20 cellular contexts compared by ENCODE assay signal in the genomic region with DNA sequence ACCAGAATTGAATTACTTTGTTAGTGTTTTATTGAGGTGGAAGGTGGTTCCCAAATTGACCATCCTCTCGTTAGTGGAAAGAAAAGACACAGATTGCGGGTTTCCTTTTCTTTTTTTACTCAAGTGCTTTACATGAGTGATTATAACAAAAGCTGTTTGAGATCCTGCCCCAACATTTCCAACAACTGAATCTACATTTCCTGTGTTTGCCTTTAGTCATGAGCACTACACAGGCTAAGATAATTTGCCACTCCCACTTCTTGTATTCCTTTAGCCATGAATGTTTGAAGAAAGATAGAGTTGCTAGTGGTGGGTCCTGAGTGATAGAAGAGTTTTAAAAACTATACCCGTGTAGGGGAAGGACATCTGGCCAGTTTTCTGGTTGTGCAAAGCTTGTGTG. TPM values are rescaled to one million over a fixed set of nuclear protein-coding genes. Genes with fewer than 3 reads are reported as not detected.
"Had no signal": no experiment of that assay in that cellular context is flagged by ENCODE, and none has a peak within 500 bp of the region (broad histone marks: within the 10 kb centered on the region; RNA-seq: fewer than 3 reads in every experiment).

No MANE protein-coding gene starts in this region.

- H3K27me3 ChIP-seq: ascending aorta, cardiac muscle cell, heart left ventricle, spleen, suprapubic skin, upper lobe of left lung had no signal

- H3K4me3 ChIP-seq: ascending aorta, cardiac muscle cell, heart left ventricle, spleen, suprapubic skin, upper lobe of left lung had no signal

- H3K36me3 ChIP-seq: ascending aorta, cardiac muscle cell, heart left ventricle, spleen, suprapubic skin, upper lobe of left lung had no signal

- ATAC-seq: activated naive CD8-positive, alpha-beta T cell treated with anti-CD3 and anti-CD28 coated beads, Interleukin-2, amount 50 U/mL, for 24 hours; heart left ventricle; left lobe of liver; sciatic nerve had no signal

- H3K27ac ChIP-seq: ascending aorta, cardiac muscle cell, heart left ventricle, spleen, suprapubic skin, upper lobe of left lung had no signal

- H3K4me1 ChIP-seq: ascending aorta, heart left ventricle, spleen, suprapubic skin, upper lobe of left lung had no signal

- DNase-seq: activated CD4-positive, alpha-beta T cell treated with anti-CD3 and anti-CD28 coated beads, Interleukin-2, amount 10 ng/mL, durations not matched to agents 24 days and 14 days; activated naive CD4-positive, alpha-beta T cell treated with Interleukin-2 at 50 U/mL for 16 hours; activated naive CD8-positive, alpha-beta T cell treated with anti-CD3 and anti-CD28 coated beads, Interleukin-2, amount 50 U/mL, for 24 hours; foreskin melanocyte; heart left ventricle; islet precursor cell; mesendoderm; nephron progenitor cell; spleen; stimulated activated CD4-positive, alpha-beta T cell treated with anti-CD3 and anti-CD28 coated beads, Interleukin-1b, Interleukin-23, amount 100 ng/mL, for 48 hours; stimulated activated naive CD4-positive, alpha-beta T cell; upper lobe of left lung had no signal

- H3K9me3 ChIP-seq: ascending aorta, heart left ventricle, suprapubic skin, upper lobe of left lung had no signal

RNA-seq across cellular contexts. Expression of a gene that starts 16.0 kb away (rescaled TPM):
- total RNA-seq: activated CD4-positive, alpha-beta T cell treated with anti-CD3 and anti-CD28 coated beads, Interleukin-2, amount 10 ng/mL, durations not matched to agents 24 days and 14 days; activated T-helper 1 cell treated with anti-CD3 and anti-CD28 coated beads, Interleukin-12 subunit alpha, Interleukin-12 subunit beta, Interleukin-2, Interleukin-4 antibody, amounts not matched to agents 30 ng/mL and 10 ng/mL and 1 ng/mL, durations not matched to agents 14 hours and 24 hours and 36 hours; cardiac muscle cell; osteoblast; pulmonary artery endothelial cell had no signal
- polyA plus RNA-seq: cardiac muscle cell had no signal
